8 cellular contexts compared by ENCODE assay signal in the genomic region with DNA sequence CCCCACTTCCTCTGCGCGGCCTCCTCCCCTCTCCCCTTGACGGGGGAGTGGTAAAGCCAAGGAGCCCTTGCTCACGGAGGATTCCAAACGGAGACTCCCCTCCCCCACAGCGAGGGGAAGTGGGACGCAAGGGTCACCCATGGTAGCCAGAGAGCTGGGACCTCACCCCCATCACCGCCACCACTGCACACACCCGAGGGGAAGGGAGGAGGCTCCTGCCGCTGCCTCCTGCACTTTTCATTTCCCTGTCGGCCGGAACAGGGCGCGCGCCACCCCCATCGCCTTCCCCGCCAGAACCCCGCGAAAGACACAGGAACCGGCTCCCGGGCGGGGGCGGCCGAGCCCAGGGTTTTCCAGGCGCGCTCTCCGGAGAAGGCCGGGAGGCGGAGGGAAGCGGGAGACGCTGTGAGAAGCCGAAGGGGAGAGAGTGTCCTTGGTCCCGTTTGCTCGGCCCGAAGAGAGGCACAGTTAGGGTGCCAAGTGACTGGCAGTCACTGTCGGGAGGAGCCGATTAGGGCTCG. TPM values are rescaled to one million over a fixed set of nuclear protein-coding genes. Genes with fewer than 3 reads are reported as not detected.
A peak's percentile ranks its signal among the peaks of the same experiment; 100 is the strongest.
DNase-seq lines count a peak whose midpoint lies in the region; ATAC-seq, FAIRE-seq and TF ChIP-seq lines count a peak whose summit lies in the region.

No MANE protein-coding gene starts in this region.

- H3K4me3 ChIP-seq in astrocyte of the spinal cord (ENCODE audit: low read depth, low read length): peak overlapping the region; percentile 90
- peak overlapping the region; percentile 89 for H3K4me3 ChIP-seq in iPS-15b (ENCODE audit: low read depth, low read length)
- peak overlapping the region; percentile 66 to 97 (median 72) for H3K4me3 ChIP-seq in gastrocnemius medialis

- no peak for TF ChIP-seq POLR2A in gastrocnemius medialis (IDR thresholded peaks at IDR 0.05)

- no peak for FAIRE-seq in GM19239 (lab: Jason Lieb, UNC)

- H3K4me1 ChIP-seq in iPS-15b (ENCODE audit: control insufficient read depth, insufficient read depth, low read length): peaks cover 20% of the 10 kb centered on the region
- H3K4me1 ChIP-seq in gastrocnemius medialis: peaks cover 23 to 34% of the 10 kb centered on the region in 2 donors

- DNase-seq in Caki2 (ENCODE audit: low read depth) (peak; percentile 61), SKM-1 (lab: John Stamatoyannopoulos, UW; ENCODE audit: unreplicated experiment) (peak; percentile 22), astrocyte of the spinal cord (ENCODE audit: low read depth, low spot score) (peak; percentile 25), gastrocnemius medialis (peak in 1 of 2 donors; percentile 16), HuH-7.5 (ENCODE audit: low spot score) (no peak), GM19239 (ENCODE audit: insufficient read length, low spot score) (no peak)

- peaks cover 5% of the 10 kb centered on the region for H3K36me3 ChIP-seq in iPS-15b (ENCODE audit: control insufficient read depth, insufficient read depth, low read length)
- H3K36me3 ChIP-seq in gastrocnemius medialis: peaks cover 0 to 1% of the 10 kb centered on the region in 2 donors

- intact Hi-C loops in gastrocnemius medialis (cut with DNase I; ENCODE audit: low total_unique reads): loop anchor here (1.0 to 5.0 kb wide), 4 partner anchors 20 to 155 kb away; a partner anchor contains a TSS

- peak overlapping the region; percentile 67 to 79 (median 74) for H3K27ac ChIP-seq in gastrocnemius medialis

- ATAC-seq in HG02840 (IDR thresholded peaks at IDR 0.05; ENCODE audit: low FRiP score, unreplicated experiment): peak; percentile 23
- peak in 1 of 2 donors; percentile 1 for ATAC-seq in gastrocnemius medialis

- H3K27me3 ChIP-seq in iPS-15b (ENCODE audit: control insufficient read depth, insufficient read depth, low read length) (no peaks in the 10 kb centered on the region), gastrocnemius medialis (no peaks in the 10 kb centered on the region)

- TF ChIP-seq CTCF in astrocyte of the spinal cord (IDR thresholded peaks at IDR 0.05; ENCODE audit: low read depth, low read length) (no peak), gastrocnemius medialis (IDR thresholded peaks at IDR 0.05 in 4 of 5, conservative IDR thresholded peaks at IDR 0.05 in 1 of 5) (no peak)

- in situ Hi-C loops in Caki2 (cut with HindIII; ENCODE audit: low pct_unique_long_range_greater_than_20kb, low sequenced_read_pairs): loop anchor here (25.0 kb wide), 1 partner anchor 96 kb away; no protein-coding TSS in a partner anchor
- in situ Hi-C loops in astrocyte of the spinal cord (cut with HindIII; ENCODE audit: low sequenced_read_pairs): no loop called here
- in situ Hi-C loops in gastrocnemius medialis (cut with MboI; ENCODE audit: low sequenced_read_pairs in 4 of 4): loop anchor here in 1 of 4 donors (25.0 kb wide), 1 partner anchor 621 kb away; a partner anchor contains a TSS

- H3K9me3 ChIP-seq in iPS-15b (ENCODE audit: control insufficient read depth, insufficient read depth, low read length) (no peaks in the 10 kb centered on the region), gastrocnemius medialis (no peaks in the 10 kb centered on the region)

- H3K9ac ChIP-seq in iPS-15b (ENCODE audit: low read depth, low read length): no peak overlapping the region

RNA-seq across cellular contexts. Expression of a gene that starts 0.8 kb away (rescaled TPM):
- 209 and 278 TPM in 2 replicates for total RNA-seq in Caki2 (2014; rRNA removed; shearing (Covaris generic); ENCODE audit: low replicate concordance)
- 10 to 100 TPM; 28.9 to 48.7 (median 44.7) TPM for total RNA-seq in gastrocnemius medialis

RNA-seq across cellular contexts. Expression of a gene that starts 19.5 kb away (rescaled TPM):
- 139 and 161 TPM in 2 replicates for total RNA-seq in Caki2 (2014; rRNA removed; shearing (Covaris generic); ENCODE audit: low replicate concordance)
- total RNA-seq in gastrocnemius medialis: 10 to 100 TPM in 3 of 4 donors, 1 to 10 TPM in 1; 8.0 to 16.6 (median 12.9) TPM

RNA-seq across cellular contexts. Expression of a gene that starts 19.9 kb away (rescaled TPM):
- 24.5 and 37.1 TPM in 2 replicates for total RNA-seq in Caki2 (2014; rRNA removed; shearing (Covaris generic); ENCODE audit: low replicate concordance)
- 10 to 100 TPM; 11.5 to 16.5 (median 12.1) TPM for total RNA-seq in gastrocnemius medialis

RNA-seq across cellular contexts. Expression of a gene that starts 45.6 kb away (rescaled TPM):
- total RNA-seq in Caki2 (2014; rRNA removed; shearing (Covaris generic); ENCODE audit: low replicate concordance): 1.6 and 3.1 TPM in 2 replicates
- total RNA-seq in gastrocnemius medialis: 1 to 10 TPM in 2 of 4 donors, under 1 TPM in 2; 0.27 to 2.8 (median 1.1) TPM

Comparison
In these comparisons a context has a peak if more than half of its experiments do, and no peak if none do; other contexts are left out.
1. DNase-seq: peak in Caki2 (single experiment), SKM-1 (single experiment) and astrocyte of the spinal cord (single experiment); none in HuH-7.5 (single experiment) and GM19239 (single experiment).
2. Peak in every context shown above with its lines, with median percentiles within 50 percentile points of each other: H3K4me3 ChIP-seq.